ENCODE assay signal across 8 cellular contexts in the genomic region with DNA sequence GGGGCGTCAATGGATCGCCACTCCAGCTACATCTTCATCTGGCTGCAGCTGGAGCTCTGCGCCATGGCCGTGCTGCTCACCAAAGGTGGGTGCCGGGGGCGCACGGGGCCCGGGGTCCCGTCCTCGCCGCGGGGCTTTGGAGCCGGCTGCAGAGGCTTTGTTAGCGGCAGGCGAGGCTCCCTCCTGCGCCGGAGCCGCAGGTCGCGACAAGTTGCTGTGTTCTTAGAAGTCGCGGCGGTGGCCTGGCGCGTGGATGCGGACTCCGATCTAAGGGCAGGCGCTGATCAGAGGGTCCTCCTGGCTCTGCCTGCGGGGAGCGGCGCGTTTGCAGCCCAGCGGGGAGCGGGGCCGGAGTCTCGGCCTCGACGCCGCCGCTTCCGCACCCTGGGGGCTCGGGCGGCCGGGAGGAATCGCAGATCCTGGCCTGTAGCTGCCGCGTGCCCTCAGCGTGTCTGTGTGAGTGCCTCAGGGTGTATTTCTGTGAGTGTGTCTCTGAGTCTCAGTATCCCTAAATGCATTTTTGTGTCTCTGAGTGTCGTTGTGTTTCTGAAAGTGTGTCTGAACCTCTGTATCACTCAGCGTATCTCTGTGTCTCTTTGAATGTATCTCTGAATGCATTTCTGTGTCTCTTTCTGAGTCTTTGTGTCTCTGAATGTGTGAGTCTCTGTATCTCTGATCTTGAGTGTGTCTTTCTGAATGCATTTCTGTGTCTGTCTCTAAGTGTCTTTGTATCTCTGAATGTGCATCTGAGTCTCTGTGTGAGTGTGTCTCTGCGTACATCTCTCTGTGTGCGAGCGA. TPM values are rescaled to one million over a fixed set of nuclear protein-coding genes. Genes with fewer than 3 reads are reported as not detected.
DNase-seq lines count a peak whose midpoint lies in the region; ATAC-seq and TF ChIP-seq lines count a peak whose summit lies in the region.

No MANE protein-coding gene starts in this region.

- peak; percentile 6 for DNase-seq in AG08395 (ENCODE audit: low spot score)
- DNase-seq in GM23338 (ENCODE audit: low spot score) = peak; percentile 47
- no peak for DNase-seq in SK-N-MC (ENCODE audit: low read depth, low spot score)
- peak; percentile 61 for DNase-seq in mammary epithelial cell
- peak; percentile 31 for DNase-seq in kidney glomerular epithelial cell (lab: John Stamatoyannopoulos, UW)
- peak; percentile 23 to 40 for DNase-seq in stimulated activated CD4-positive, alpha-beta T cell treated with anti-CD3 and anti-CD28 coated beads, Interleukin-2, amount 100 ng/mL, for 24 hours
- DNase-seq in ureter (ENCODE audit: low spot score) = no peak

- H3K79me2 ChIP-seq in GM23338 (replicated peaks; ENCODE audit: insufficient read depth) (peaks cover 54% of the 10 kb centered on the region), mammary epithelial cell (ENCODE audit: insufficient read depth, low read length) (peaks cover 12% of the 10 kb centered on the region)

- H3K9ac ChIP-seq in SK-N-MC (ENCODE audit: insufficient read length) (peak overlapping the region; percentile 73), mammary epithelial cell (ENCODE audit: insufficient read depth, low read length) (peak overlapping the region; percentile 68)

- ATAC-seq in GM23338 = peak; percentile 29
- no peak for ATAC-seq in GM21576 (IDR thresholded peaks at IDR 0.05; ENCODE audit: unreplicated experiment)

- H3K36me3 Mint-ChIP-seq in GM23338 (ENCODE audit: low read depth) = peaks cover 24% of the 10 kb centered on the region

- peaks cover 16% of the 10 kb centered on the region for H3K27me3 Mint-ChIP-seq in GM23338 (ENCODE audit: insufficient read depth, low read depth, poor library complexity)

- no peaks in the 10 kb centered on the region for H3K9me3 Mint-ChIP-seq in GM23338

- CTCF ChIA-PET in mammary epithelial cell (lab: Charles Lee; ENCODE audit: low non-redundant PET) = interaction anchor here (0.6 kb wide), 3 partner anchors 201 to 712 kb away, joined by 3 to 5 read pairs (median 4); no protein-coding TSS in a partner anchor

- H3K4me3 Mint-ChIP-seq in GM23338 = peak overlapping the region; percentile 91

- H3K4me3 ChIP-seq in GM23338 (peak overlapping the region; percentile 98), SK-N-MC (peak overlapping the region; percentile 89), mammary epithelial cell (replicated peaks in 1 of 3; ENCODE audit: insufficient read depth in 1 of 3, low read depth in 2 of 3, low read length in 3 of 3) (peak overlapping the region; percentile 78 to 84 (median 83))

- no TSS peak for BruUV-seq in mammary epithelial cell (replicated peaks; lab: Mats Ljungman, UMichigan)

- dilution Hi-C loops in mammary epithelial cell (cut with HindIII; ENCODE audit: low sequenced_read_pairs) = no loop called here

- no peaks in the 10 kb centered on the region for H3K9me3 ChIP-seq in SK-N-MC (ENCODE audit: low read depth, low read length)
- H3K9me3 ChIP-seq in mammary epithelial cell (replicated peaks; ENCODE audit: insufficient read depth, low read length) = no peaks in the 10 kb centered on the region

- no peak overlapping the region for H3K27ac ChIP-seq in GM23338 (ENCODE audit: low read depth)
- no peak overlapping the region for H3K27ac ChIP-seq in SK-N-MC
- H3K27ac ChIP-seq in mammary epithelial cell (ENCODE audit: insufficient read depth, low read depth, low read length) = peak overlapping the region; percentile 44

- peaks cover 42% of the 10 kb centered on the region for H3K4me1 ChIP-seq in GM23338 (ENCODE audit: insufficient read depth)
- H3K4me1 ChIP-seq in mammary epithelial cell (ENCODE audit: insufficient read depth, low read length) = peaks cover 29% of the 10 kb centered on the region

- no peak for TF ChIP-seq CTCF in GM23338 (conservative IDR thresholded peaks at IDR 0.05; ENCODE audit: low read depth in 2 of 2)
- TF ChIP-seq CTCF in mammary epithelial cell (conservative IDR thresholded peaks at IDR 0.05 in 1 of 2, IDR thresholded peaks at IDR 0.05 in 1 of 2; ENCODE audit: extremely low read depth in 1 of 2, insufficient read depth in 1 of 2, low read depth in 1 of 2, low read length in 2 of 2) = no peak

- peaks cover 40% of the 10 kb centered on the region for H3K4me1 Mint-ChIP-seq in GM23338

- H4K20me1 ChIP-seq in GM23338 (replicated peaks; ENCODE audit: insufficient read depth) (peaks cover 45% of the 10 kb centered on the region), mammary epithelial cell (ENCODE audit: insufficient read depth, low read length) (no peaks in the 10 kb centered on the region)

- no peaks in the 10 kb centered on the region; the same call in 1 of the 2 replicates for H3K27me3 ChIP-seq in GM23338 (ENCODE audit: insufficient read depth)
- no peaks in the 10 kb centered on the region for H3K27me3 ChIP-seq in mammary epithelial cell (ENCODE audit: insufficient read depth, low read length)

- intact Hi-C loops in mammary epithelial cell (cut with micrococcal nuclease) = loop anchor here (1.0 to 5.0 kb wide), 6 partner anchors 51 to 626 kb away; no protein-coding TSS in a partner anchor

- in situ Hi-C loops in mammary epithelial cell (cut with MboI; ENCODE audit: low sequenced_read_pairs in 2 of 2) = loop anchor here in 1 of 2 donors (5.0 kb wide), 1 partner anchor 314 kb away; no protein-coding TSS in a partner anchor

- 3% methylated on average over 5 of the region's 53 CpGs for WGBS in mammary epithelial cell (ENCODE audit: low coverage, missing lambda C conversion rate)

- H3K4me2 ChIP-seq in GM23338 (peak overlapping the region; percentile 94), mammary epithelial cell (ENCODE audit: insufficient read depth, low read depth, low read length) (peak overlapping the region; percentile 91)

- H3K27ac Mint-ChIP-seq in GM23338 = no peak overlapping the region

- H3K36me3 ChIP-seq in GM23338 (ENCODE audit: insufficient read depth) = peaks cover 16% of the 10 kb centered on the region
- H3K36me3 ChIP-seq in SK-N-MC (ENCODE audit: insufficient read depth, low read length) = peaks cover 23% of the 10 kb centered on the region
- no peaks in the 10 kb centered on the region for H3K36me3 ChIP-seq in mammary epithelial cell (ENCODE audit: insufficient read depth, low read length)

- H2AFZ ChIP-seq in GM23338 (no peak overlapping the region; the same call in 1 of the 2 replicates), mammary epithelial cell (ENCODE audit: low read depth, low read length) (peak overlapping the region; percentile 91)

- H3K9me2 ChIP-seq in GM23338 (ENCODE audit: insufficient read depth) = no peaks in the 10 kb centered on the region

- no peaks in the 10 kb centered on the region for H3F3A ChIP-seq in GM23338 (replicated peaks; ENCODE audit: low read depth)

TF ChIP-seq in GM23338, 12 proteins besides CTCF, POLR2A, EP300 and RAD21 (continues in another document):
- no peak for TF ChIP-seq ZNF114 (CRISPR knock-in tag; IDR thresholded peaks at IDR 0.05)
- TF ChIP-seq NANOG (IDR thresholded peaks at IDR 0.05; ENCODE audit: borderline replicate concordance) = no peak
- TF ChIP-seq ZNF331 (CRISPR knock-in tag; IDR thresholded peaks at IDR 0.05; ENCODE audit: low read depth) = no peak
- no peak for TF ChIP-seq JUNB (IDR thresholded peaks at IDR 0.05; ENCODE audit: unreplicated experiment)
- no peak for TF ChIP-seq POLR2AphosphoS5 (IDR thresholded peaks at IDR 0.05; ENCODE audit: low read depth)
- no peak for TF ChIP-seq STAT1 (IDR thresholded peaks at IDR 0.05; ENCODE audit: unreplicated experiment)
- no peak for TF ChIP-seq CREB1 (CRISPR knock-in tag; IDR thresholded peaks at IDR 0.05; ENCODE audit: low read depth)
- TF ChIP-seq EZH2 (IDR thresholded peaks at IDR 0.05; ENCODE audit: low read depth, unreplicated experiment) = no peak
- no peak for TF ChIP-seq EZH2phosphoT487 (IDR thresholded peaks at IDR 0.05; ENCODE audit: unreplicated experiment)
- TF ChIP-seq, protein P1, sequence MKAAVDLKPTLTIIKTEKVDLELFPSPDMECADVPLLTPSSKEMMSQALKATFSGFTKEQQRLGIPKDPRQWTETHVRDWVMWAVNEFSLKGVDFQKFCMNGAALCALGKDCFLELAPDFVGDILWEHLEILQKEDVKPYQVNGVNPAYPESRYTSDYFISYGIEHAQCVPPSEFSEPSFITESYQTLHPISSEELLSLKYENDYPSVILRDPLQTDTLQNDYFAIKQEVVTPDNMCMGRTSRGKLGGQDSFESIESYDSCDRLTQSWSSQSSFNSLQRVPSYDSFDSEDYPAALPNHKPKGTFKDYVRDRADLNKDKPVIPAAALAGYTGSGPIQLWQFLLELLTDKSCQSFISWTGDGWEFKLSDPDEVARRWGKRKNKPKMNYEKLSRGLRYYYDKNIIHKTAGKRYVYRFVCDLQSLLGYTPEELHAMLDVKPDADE (IDR thresholded peaks at IDR 0.05) = no peak

RNA-seq across cellular contexts. Expression of a gene that starts 0.8 kb away (rescaled TPM):
- total RNA-seq in GM23338 (2014; rRNA removed; shearing (Covaris generic)) = 37.5 and 39.5 TPM in 2 replicates
- polyA plus RNA-seq in GM23338 (2016; fragmentation: Nextera tagmentation; extraction: Ambion mirVana) (18.7 and 20.1 TPM in 2 replicates), mammary epithelial cell (2.7 TPM)
- total RNA-seq in mammary epithelial cell (1 to 10 TPM; 4.2 to 7.0 TPM), ureter (54.8 TPM)
- not detected for polyA minus RNA-seq in mammary epithelial cell

Comparison
In these comparisons a context has a peak if more than half of its experiments do, and no peak if none do; other contexts are left out.
1. DNase-seq: peak in AG08395 (single experiment), GM23338 (single experiment), mammary epithelial cell (single experiment), kidney glomerular epithelial cell (single experiment) and stimulated activated CD4-positive, alpha-beta T cell treated with anti-CD3 and anti-CD28 coated beads, Interleukin-2, amount 100 ng/mL, for 24 hours (2 of 2); none in SK-N-MC (single experiment) and ureter (single experiment).
2. Peak in every context shown above with its lines, with median percentiles within 50 percentile points of each other: H3K4me3 ChIP-seq.